Comparison of ENCODE assay signal across 22 cellular contexts in the genomic region with DNA sequence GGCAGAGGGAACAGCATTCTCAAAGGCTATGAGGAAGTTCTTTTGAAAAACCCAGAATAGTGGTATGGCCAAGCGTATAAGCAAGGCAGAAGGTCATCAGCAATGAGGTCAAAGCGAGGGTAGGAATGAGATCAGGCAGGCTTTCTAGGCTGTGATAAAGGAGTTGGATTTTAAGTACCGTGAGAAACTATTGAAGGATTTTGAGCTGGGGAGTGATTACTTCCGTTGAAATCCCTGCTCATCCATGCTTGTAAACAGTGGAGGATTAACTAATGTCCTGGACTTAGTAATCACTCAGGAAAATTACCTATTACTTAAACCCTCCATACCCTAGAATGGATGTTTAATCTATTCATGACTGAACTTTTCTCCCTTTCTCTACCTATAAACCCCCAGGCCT.
"Had no signal": no experiment of that assay in that cellular context is flagged by ENCODE, and none has a peak within 500 bp of the region (broad histone marks: within the 10 kb centered on the region; RNA-seq: fewer than 3 reads in every experiment).

No MANE protein-coding gene starts in this region.

- H3K27me3 ChIP-seq: ovary, testis, uterus had no signal

- H3K36me3 ChIP-seq: esophagus muscularis mucosa, ovary, prostate gland, uterus had no signal

- DNase-seq: activated CD4-positive, alpha-beta memory T cell treated with anti-CD3 and anti-CD28 coated beads for 36 hours; activated CD4-positive, alpha-beta T cell treated with anti-CD3 and anti-CD28 coated beads, Interleukin-2, amount 10 ng/mL, durations not matched to agents 24 days and 14 days; activated gamma-delta T cell treated with Interleukin-2 at 50 U/mL for 16 hours; activated naive CD8-positive, alpha-beta T cell treated with anti-CD3 and anti-CD28 coated beads, Interleukin-2, amount 50 U/mL, for 24 hours; activated T-cell treated with anti-CD3 and anti-CD28 coated beads, Interleukin-2, amount 50 U/mL, for 24 hours; amygdala; central memory CD4-positive, alpha-beta T cell; foreskin melanocyte; left ventricle myocardium superior; naive B cell; nephron progenitor cell; right cardiac atrium; stimulated activated CD4-positive, alpha-beta T cell treated with anti-CD3 and anti-CD28 coated beads, Interleukin-15, amount 100 ng/mL, for 24 hours; stimulated activated CD4-positive, alpha-beta T cell treated with anti-CD3 and anti-CD28 coated beads, Interleukin-2, amount 100 ng/mL, for 24 hours; stimulated activated naive CD4-positive, alpha-beta T cell; testis had no signal

- H3K27ac ChIP-seq: esophagus muscularis mucosa, prostate gland, testis, VCaP had no signal

- H3K9me3 ChIP-seq: esophagus muscularis mucosa, ovary, prostate gland, testis, uterus had no signal

- ATAC-seq: activated CD4-positive, CD25-positive, alpha-beta regulatory T cell treated with anti-CD3 and anti-CD28 coated beads, Interleukin-2, amount 50 U/mL, for 24 hours; activated naive CD8-positive, alpha-beta T cell treated with anti-CD3 and anti-CD28 coated beads, Interleukin-2, amount 50 U/mL, for 24 hours; left ventricle myocardium superior; right cardiac atrium had no signal

- H3K4me1 ChIP-seq: prostate gland had no signal

- H3K4me3 ChIP-seq: esophagus muscularis mucosa, ovary, prostate gland, testis, uterus had no signal
